Comparison of ENCODE assay signal across 11 cellular contexts in genomic region chr7:149144996-149145850, GRCh38. TPM values are rescaled to one million over a fixed set of nuclear protein-coding genes. Genes with fewer than 3 reads are reported as not detected.
DNase-seq lines count a peak whose midpoint lies in the region; ATAC-seq and TF ChIP-seq lines count a peak whose summit lies in the region.
"Had no signal": no experiment of that assay in that cellular context is flagged by ENCODE, and none has a peak within 500 bp of the region (broad histone marks: within the 10 kb centered on the region; RNA-seq: fewer than 3 reads in every experiment).

No MANE protein-coding gene starts in this region.

- H4K20me1 ChIP-seq in PC-9 (ENCODE audit: insufficient read depth) (no peaks in the 10 kb centered on the region), SK-N-SH (ENCODE audit: insufficient read depth) (peaks cover 13% of the 10 kb centered on the region)

- H3K4me1 ChIP-seq in PC-9 (replicated peaks; ENCODE audit: insufficient read depth) (peaks cover 60% of the 10 kb centered on the region), thymus (ENCODE audit: control insufficient read depth, insufficient read depth, low read length) (peaks cover 12% of the 10 kb centered on the region), esophagus muscularis mucosa (peaks cover 10 to 30% (median 28%) of the 10 kb centered on the region in 4 donors), SK-N-SH (ENCODE audit: control insufficient read depth in 1 of 2, insufficient read depth in 2 of 2, low read depth in 1 of 2, low read length in 1 of 2) (no peaks in the 10 kb centered on the region; a peak in 2 of 4 replicates), psoas muscle (peaks cover 18% of the 10 kb centered on the region)
- H3K4me1 ChIP-seq: BE2C had no signal

- H3K4me3 ChIP-seq in PC-9 (peak overlapping the region; percentile 59; the same call in 1 of the 2 replicates), thymus (ENCODE audit: low read length) (no peak overlapping the region), esophagus muscularis mucosa (no peak overlapping the region), SK-N-SH (ENCODE audit: low read depth in 2 of 2, low read length in 1 of 2) (no peak overlapping the region), psoas muscle (no peak overlapping the region)
- H3K4me3 ChIP-seq: ovary had no signal

- no peaks in the 10 kb centered on the region for H3K27me3 Mint-ChIP-seq in activated CD8-positive, alpha-beta memory T cell treated with anti-CD3 and anti-CD28 coated beads, Interleukin-2, amount 10 ng/mL, durations not matched to agents 7 days and 5 days
- H3K27me3 Mint-ChIP-seq in glutamatergic neuron (ENCODE audit: unreplicated experiment) = peaks cover 2% of the 10 kb centered on the region

- peak overlapping the region; percentile 47 for H3K27ac Mint-ChIP-seq in activated CD8-positive, alpha-beta memory T cell treated with anti-CD3 and anti-CD28 coated beads, Interleukin-2, amount 10 ng/mL, durations not matched to agents 7 days and 5 days
- H3K27ac Mint-ChIP-seq in glutamatergic neuron (ENCODE audit: unreplicated experiment) = peak overlapping the region; percentile 73

- no peak overlapping the region for H2AFZ ChIP-seq in PC-9
- H2AFZ ChIP-seq in SK-N-SH (ENCODE audit: low read depth) = no peak overlapping the region

- POLR2A ChIA-PET in PC-9 (lab: Charles Lee; ENCODE audit: unreplicated experiment) (no interaction called here), SK-N-SH (lab: Yijun Ruan, JAX) (interaction anchor here (3.7 kb wide), 1 partner anchor 19 kb away, joined by 37 read pairs; the partner anchor contains the start of gene ZNF425)

- peak overlapping the region; percentile 95 for H3K27ac ChIP-seq in PC-9
- H3K27ac ChIP-seq in thymus (ENCODE audit: low read depth) = peak overlapping the region; percentile 61
- no peak overlapping the region for H3K27ac ChIP-seq in esophagus muscularis mucosa (replicated peaks in 1 of 4)
- H3K27ac ChIP-seq in SK-N-SH (ENCODE audit: low read depth in 2 of 2, low read length in 1 of 2) = no peak overlapping the region
- H3K27ac ChIP-seq in psoas muscle = no peak overlapping the region
- H3K27ac ChIP-seq: ovary had no signal

- H3K36me3 ChIP-seq in PC-9 (ENCODE audit: low read depth) (no peaks in the 10 kb centered on the region), thymus (ENCODE audit: control insufficient read depth, insufficient read depth) (no peaks in the 10 kb centered on the region), esophagus muscularis mucosa (no peaks in the 10 kb centered on the region), SK-N-SH (replicated peaks in 1 of 2; ENCODE audit: control insufficient read depth in 1 of 2, insufficient read depth in 2 of 2, low read length in 1 of 2) (no peaks in the 10 kb centered on the region), psoas muscle (ENCODE audit: insufficient read depth in 1 of 2, low read depth in 1 of 2) (no peaks in the 10 kb centered on the region)
- H3K36me3 ChIP-seq: ovary had no signal

- WGBS in thymus = 95% methylated on average over 8 of the region's 8 CpGs
- WGBS in esophagus muscularis mucosa = 92% methylated on average over 8 of the region's 8 CpGs
- 96% methylated on average over 8 of the region's 8 CpGs for WGBS in SK-N-SH (ENCODE audit: low lambda C conversion rate)
- WGBS in psoas muscle, 3 donors = 87 to 92% (median 88%) methylated on average over 8 of the region's 8 CpGs

- H3K27me3 ChIP-seq in PC-9 (ENCODE audit: insufficient read depth, low read depth) (no peaks in the 10 kb centered on the region), thymus (ENCODE audit: control insufficient read depth, insufficient read depth) (no peaks in the 10 kb centered on the region), esophagus muscularis mucosa (no peaks in the 10 kb centered on the region), SK-N-SH (ENCODE audit: insufficient read depth) (no peaks in the 10 kb centered on the region), psoas muscle (ENCODE audit: insufficient read depth in 3 of 3, low read length in 2 of 3) (no peaks in the 10 kb centered on the region)
- H3K27me3 ChIP-seq: BE2C, ovary had no signal

- H3K9ac ChIP-seq in SK-N-SH = no peak overlapping the region

- CTCF ChIA-PET in activated CD8-positive, alpha-beta memory T cell treated with anti-CD3 and anti-CD28 coated beads, Interleukin-2, amount 10 ng/mL, durations not matched to agents 7 days and 5 days (lab: Charles Lee) = interaction anchor here (1.5 to 4.6 kb wide), 4 partner anchors 17 to 118 kb away, joined by 3 to 61 read pairs (median 24); partner anchors contain the start of genes ZNF425 and ZNF783
- CTCF ChIA-PET in PC-9 (lab: Charles Lee) (no interaction called here), SK-N-SH (lab: Yijun Ruan, JAX) (interaction anchor here (1.0 to 7.0 kb wide), 6 partner anchors 12 to 87 kb away, joined by 3 to 83 read pairs (median 30); partner anchors contain the start of genes ZNF282 and ZNF425)

- H3K79me2 ChIP-seq in PC-9 (ENCODE audit: low read depth) = peaks cover 27% of the 10 kb centered on the region
- H3K79me2 ChIP-seq in SK-N-SH (ENCODE audit: insufficient read depth) = peaks cover 26% of the 10 kb centered on the region

- intact Hi-C loops in PC-9 (cut with micrococcal nuclease; ENCODE audit: unreplicated experiment) = loop anchor here (1.0 to 5.0 kb wide), 7 partner anchors 52 to 212 kb away; partner anchors contain the start of gene ZNF282
- intact Hi-C loops in esophagus muscularis mucosa (cut with DNase I) = loop anchor here (5.0 kb wide), 1 partner anchor 52 kb away; the partner anchor contains the start of gene ZNF282
- intact Hi-C loops in psoas muscle (cut with DNase I) = no loop called here

- ATAC-seq in activated CD8-positive, alpha-beta memory T cell treated with anti-CD3 and anti-CD28 coated beads, Interleukin-2, amount 10 ng/mL, durations not matched to agents 7 days and 5 days = no peak
- ATAC-seq in psoas muscle = no peak

- H3K4me1 Mint-ChIP-seq in activated CD8-positive, alpha-beta memory T cell treated with anti-CD3 and anti-CD28 coated beads, Interleukin-2, amount 10 ng/mL, durations not matched to agents 7 days and 5 days = peaks cover 26% of the 10 kb centered on the region
- H3K4me1 Mint-ChIP-seq in glutamatergic neuron (ENCODE audit: low read depth, unreplicated experiment) = peaks cover 12% of the 10 kb centered on the region

- TF ChIP-seq CTCF in PC-9 (conservative IDR thresholded peaks at IDR 0.05) (no peak), glutamatergic neuron (IDR thresholded peaks at IDR 0.05; ENCODE audit: partially characterized antibody, unreplicated experiment) (no peak), esophagus muscularis mucosa (IDR thresholded peaks at IDR 0.05) (no peak), SK-N-SH (IDR thresholded peaks at IDR 0.05) (no peak), psoas muscle (IDR thresholded peaks at IDR 0.05) (no peak)

- H3K9me2 ChIP-seq in PC-9 (ENCODE audit: insufficient read depth) (no peaks in the 10 kb centered on the region), SK-N-SH (no peaks in the 10 kb centered on the region)

- no peak for TF ChIP-seq EP300 in esophagus muscularis mucosa (IDR thresholded peaks at IDR 0.05)
- TF ChIP-seq EP300 in SK-N-SH (IDR thresholded peaks at IDR 0.05; ENCODE audit: borderline replicate concordance in 1 of 2, low read depth in 1 of 2, low read length in 1 of 2) = no peak

- no peak for TF ChIP-seq RAD21 in SK-N-SH (IDR thresholded peaks at IDR 0.05; ENCODE audit: low read length)

- H3K36me3 Mint-ChIP-seq in activated CD8-positive, alpha-beta memory T cell treated with anti-CD3 and anti-CD28 coated beads, Interleukin-2, amount 10 ng/mL, durations not matched to agents 7 days and 5 days = peaks cover 7% of the 10 kb centered on the region
- H3K36me3 Mint-ChIP-seq in glutamatergic neuron (ENCODE audit: unreplicated experiment) = no peaks in the 10 kb centered on the region

- H3F3A ChIP-seq in PC-9 (ENCODE audit: insufficient read depth, low read depth) = peaks cover 49% of the 10 kb centered on the region
- peaks cover 24% of the 10 kb centered on the region for H3F3A ChIP-seq in SK-N-SH (replicated peaks; ENCODE audit: insufficient read depth)

- H3K9me3 Mint-ChIP-seq in activated CD8-positive, alpha-beta memory T cell treated with anti-CD3 and anti-CD28 coated beads, Interleukin-2, amount 10 ng/mL, durations not matched to agents 7 days and 5 days (ENCODE audit: low read depth) = no peaks in the 10 kb centered on the region
- H3K9me3 Mint-ChIP-seq in glutamatergic neuron (ENCODE audit: unreplicated experiment) = peaks cover 3% of the 10 kb centered on the region

- BruUV-seq in PC-9 (replicated peaks; lab: Mats Ljungman, UMichigan) = no TSS peak

- H3K9me3 ChIP-seq in PC-9 (ENCODE audit: insufficient read depth, low read depth) (no peaks in the 10 kb centered on the region), thymus (ENCODE audit: control insufficient read depth) (no peaks in the 10 kb centered on the region), esophagus muscularis mucosa (no peaks in the 10 kb centered on the region), SK-N-SH (no peaks in the 10 kb centered on the region), psoas muscle (no peaks in the 10 kb centered on the region)
- H3K9me3 ChIP-seq: BE2C, ovary had no signal

- TF ChIP-seq POLR2A in esophagus muscularis mucosa (IDR thresholded peaks at IDR 0.05; ENCODE audit: low read depth) = no peak

- peak overlapping the region; percentile 90 for H3K4me3 Mint-ChIP-seq in activated CD8-positive, alpha-beta memory T cell treated with anti-CD3 and anti-CD28 coated beads, Interleukin-2, amount 10 ng/mL, durations not matched to agents 7 days and 5 days
- H3K4me3 Mint-ChIP-seq in glutamatergic neuron (ENCODE audit: unreplicated experiment) = peak overlapping the region; percentile 92

- DNase-seq in activated CD8-positive, alpha-beta memory T cell treated with anti-CD3 and anti-CD28 coated beads, Interleukin-2, amount 10 ng/mL, durations not matched to agents 7 days and 5 days = no peak
- DNase-seq in activated CD8-positive, alpha-beta memory T cell treated with anti-CD3 and anti-CD28 coated beads for 24 hours = no peak
- DNase-seq in PC-9 (peak; percentile 62 to 100), glutamatergic neuron (no peak), esophagus muscularis mucosa (ENCODE audit: extremely low spot score) (no peak), SK-N-SH (no peak), psoas muscle (no peak)
- DNase-seq: BE2C, NCI-H82, ovary had no signal

- H3K4me2 ChIP-seq in PC-9 = peak overlapping the region; percentile 90
- no peak overlapping the region for H3K4me2 ChIP-seq in SK-N-SH

RNA-seq across cellular contexts. Expression of gene ZNF398, which starts 2.0 kb away (rescaled TPM):
- total RNA-seq in activated CD8-positive, alpha-beta memory T cell treated with anti-CD3 and anti-CD28 coated beads, Interleukin-2, amount 10 ng/mL, durations not matched to agents 7 days and 5 days = 10 to 100 TPM; 12.1 to 13.2 TPM
- 10.8 and 11.7 TPM in 2 replicates for total RNA-seq in PC-9 (2021)
- total RNA-seq in glutamatergic neuron (ENCODE audit: unreplicated experiment) = 13.9 TPM
- polyA plus RNA-seq in thymus = 4.5 TPM
- total RNA-seq in esophagus muscularis mucosa = 10 to 100 TPM; 16.9 to 22.6 (median 19.2) TPM
- 4.5 and 4.7 TPM in 2 replicates for polyA plus RNA-seq in SK-N-SH (2012; rRNA removed)
- polyA plus RNA-seq in SK-N-SH (2012; cell fraction: cytosol; rRNA removed) = 2.8 and 3.6 TPM in 2 replicates
- polyA plus RNA-seq in SK-N-SH (2012; cell fraction: nucleus; rRNA removed) = 6.3 and 6.6 TPM in 2 replicates
- 10 to 100 TPM in 1 of 4 donors, 1 to 10 TPM in 3; 7.8 to 12.4 (median 8.6) TPM for total RNA-seq in psoas muscle
- polyA plus RNA-seq in psoas muscle = 1 to 10 TPM; 2.8 to 6.9 (median 4.2) TPM

RNA-seq across cellular contexts. Expression of gene ZNF425, which starts 19.1 kb away (rescaled TPM):
- under 1 TPM; 0.53 to 0.91 TPM for total RNA-seq in activated CD8-positive, alpha-beta memory T cell treated with anti-CD3 and anti-CD28 coated beads, Interleukin-2, amount 10 ng/mL, durations not matched to agents 7 days and 5 days
- total RNA-seq in PC-9 (2021) (5.2 and 5.9 TPM in 2 replicates), glutamatergic neuron (ENCODE audit: unreplicated experiment) (6.5 TPM), esophagus muscularis mucosa (1 to 10 TPM; 2.1 to 3.9 (median 3.3) TPM), psoas muscle (1 to 10 TPM in 3 of 4 donors, under 1 TPM in 1; 0.76 to 1.9 (median 1.7) TPM)
- polyA plus RNA-seq in thymus (1.6 TPM), SK-N-SH (2012; rRNA removed) (1.4 and 1.6 TPM in 2 replicates), psoas muscle (1 to 10 TPM in 2 of 3 donors, under 1 TPM in 1; 0.66 to 2.5 (median 1.4) TPM)
- polyA plus RNA-seq in SK-N-SH (2012; cell fraction: cytosol; rRNA removed) = 1.4 and 1.5 TPM in 2 replicates
- polyA plus RNA-seq in SK-N-SH (2012; cell fraction: nucleus; rRNA removed) = 1.9 TPM in 2 replicates

RNA-seq across cellular contexts. Expression of gene ZNF282, which starts 50.1 kb away (rescaled TPM):
- 10 to 100 TPM; 42.0 to 49.7 TPM for total RNA-seq in activated CD8-positive, alpha-beta memory T cell treated with anti-CD3 and anti-CD28 coated beads, Interleukin-2, amount 10 ng/mL, durations not matched to agents 7 days and 5 days
- 32.5 and 35.9 TPM in 2 replicates for total RNA-seq in PC-9 (2021)
- 22.9 TPM for total RNA-seq in glutamatergic neuron (ENCODE audit: unreplicated experiment)
- polyA plus RNA-seq in thymus = 13.0 TPM
- 10 to 100 TPM; 16.9 to 28.7 (median 22.2) TPM for total RNA-seq in esophagus muscularis mucosa
- 15.0 and 17.9 TPM in 2 replicates for polyA plus RNA-seq in SK-N-SH (2012; rRNA removed)
- polyA plus RNA-seq in SK-N-SH (2012; cell fraction: cytosol; rRNA removed) = 7.0 and 10.8 TPM in 2 replicates
- polyA plus RNA-seq in SK-N-SH (2012; cell fraction: nucleus; rRNA removed) = 32.3 and 36.8 TPM in 2 replicates
- total RNA-seq in psoas muscle = 10 to 100 TPM; 15.3 to 22.5 (median 16.7) TPM
- polyA plus RNA-seq in psoas muscle = 10 to 100 TPM in 1 of 3 donors, 1 to 10 TPM in 2; 7.6 to 11.5 (median 10.0) TPM

RNA-seq across cellular contexts. Expression of gene ZNF786, which starts 54.7 kb away (rescaled TPM):
- total RNA-seq in activated CD8-positive, alpha-beta memory T cell treated with anti-CD3 and anti-CD28 coated beads, Interleukin-2, amount 10 ng/mL, durations not matched to agents 7 days and 5 days = 1 to 10 TPM; 7.1 to 7.4 TPM
- 7.0 and 8.4 TPM in 2 replicates for total RNA-seq in PC-9 (2021)
- 17.2 TPM for total RNA-seq in glutamatergic neuron (ENCODE audit: unreplicated experiment)
- polyA plus RNA-seq in thymus = 10.5 TPM
- total RNA-seq in esophagus muscularis mucosa = 10 to 100 TPM in 1 of 4 donors, 1 to 10 TPM in 3; 4.5 to 10.7 (median 5.6) TPM
- 5.0 and 5.9 TPM in 2 replicates for polyA plus RNA-seq in SK-N-SH (2012; rRNA removed)
- polyA plus RNA-seq in SK-N-SH (2012; cell fraction: cytosol; rRNA removed) = 3.1 and 4.6 TPM in 2 replicates
- 11.0 and 11.6 TPM in 2 replicates for polyA plus RNA-seq in SK-N-SH (2012; cell fraction: nucleus; rRNA removed)
- 1 to 10 TPM; 2.1 to 3.6 (median 3.3) TPM for total RNA-seq in psoas muscle
- polyA plus RNA-seq in psoas muscle = 1 to 10 TPM; 2.5 to 4.4 (median 3.1) TPM

Comparison
In these comparisons a context has a peak if more than half of its experiments do, and no peak if none do; other contexts are left out.
1. DNase-seq: peak in PC-9 (2 of 2); none in activated CD8-positive, alpha-beta memory T cell treated with anti-CD3 and anti-CD28 coated beads, Interleukin-2, amount 10 ng/mL, durations not matched to agents 7 days and 5 days (single experiment), activated CD8-positive, alpha-beta memory T cell treated with anti-CD3 and anti-CD28 coated beads for 24 hours (single experiment), glutamatergic neuron (single experiment), esophagus muscularis mucosa (single experiment), SK-N-SH (single experiment) and psoas muscle (0 of 2).
2. H3K27ac ChIP-seq: peak in PC-9 (single experiment) and thymus (single experiment); none in esophagus muscularis mucosa (0 of 4), SK-N-SH (0 of 2) and psoas muscle (single experiment).
3. intact Hi-C loops: an anchor here in PC-9 (1.0 to 5.0 kb wide) and esophagus muscularis mucosa (5.0 kb wide); none called in psoas muscle.